In the genomic region with DNA sequence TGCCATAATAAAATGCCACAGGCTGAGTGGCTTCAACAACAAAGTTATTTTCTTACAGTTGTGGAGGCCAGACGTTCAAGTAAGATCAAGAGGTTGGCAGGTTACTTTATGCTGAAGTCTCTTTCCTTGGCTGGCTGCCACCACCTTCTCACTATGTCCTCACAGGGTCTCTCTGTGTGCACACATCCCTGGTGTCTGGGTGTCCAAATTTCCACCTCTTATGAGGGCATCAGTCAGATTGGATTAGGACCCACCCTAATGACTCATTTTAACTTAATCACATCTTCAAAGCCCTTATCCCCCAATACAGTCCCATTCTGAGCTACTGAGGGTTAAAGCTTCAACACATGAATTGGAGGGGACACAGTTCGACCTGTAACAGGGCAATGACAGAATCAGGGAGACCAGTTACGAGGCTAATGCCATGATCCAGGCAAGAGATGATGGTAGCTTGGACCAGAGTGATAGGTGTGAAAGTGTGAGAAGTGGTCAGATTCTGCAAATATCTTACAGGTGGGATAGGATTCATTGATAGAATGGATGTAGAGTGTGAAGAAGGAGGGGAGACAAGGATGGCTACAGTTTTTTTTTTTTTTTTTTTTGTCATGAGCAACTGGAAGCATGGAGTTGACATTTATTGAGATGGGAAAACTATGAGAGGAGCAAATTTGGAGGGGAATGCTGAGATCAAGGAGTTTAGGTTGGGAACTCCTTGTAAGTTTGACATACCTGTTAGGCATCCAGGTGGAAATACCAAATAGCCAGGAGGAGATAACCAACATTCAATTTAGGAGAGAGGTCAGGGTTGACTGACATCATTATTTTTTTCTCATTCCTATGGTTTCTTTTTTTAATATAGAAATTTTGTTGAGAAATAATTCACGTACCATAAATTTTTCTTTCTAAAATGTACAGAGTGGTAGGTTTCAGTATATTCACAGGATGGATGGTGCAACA, we compare ENCODE assay signal across 1 cellular context.
TF ChIP-seq lines count a peak whose summit lies in the region.

No MANE protein-coding gene starts in this region.

TF ChIP-seq in K562, 482 proteins besides CTCF, POLR2A, EP300 and RAD21 (continues in another document):
- TF ChIP-seq ZNF311 (CRISPR knock-in tag; IDR thresholded peaks at IDR 0.05) (0 out of 2 replicates have a peak, but pooled peaks have one; percentile 37), RBM25 (IDR thresholded peaks at IDR 0.05; ENCODE audit: low read depth, low read length, severe bottlenecking) (no peak), MCM3 (IDR thresholded peaks at IDR 0.05) (no peak), CCAR2 (IDR thresholded peaks at IDR 0.05; ENCODE audit: low read depth, low read length) (no peak), KDM1A (IDR thresholded peaks at IDR 0.05) (no peak), NFE2L1 (tag; IDR thresholded peaks at IDR 0.05; ENCODE audit: borderline replicate concordance, low read depth) (no peak), ZNF584 (CRISPR knock-in tag; IDR thresholded peaks at IDR 0.05; ENCODE audit: low read depth) (peak; percentile 42; the same call in 1 of the 2 replicates), TAF15 (IDR thresholded peaks at IDR 0.05; ENCODE audit: low read depth, low read length) (no peak), MCM5 (IDR thresholded peaks at IDR 0.05; ENCODE audit: low read depth) (no peak), ZBTB17 (CRISPR knock-in tag; IDR thresholded peaks at IDR 0.05) (no peak), ESRRA (IDR thresholded peaks at IDR 0.05; ENCODE audit: borderline replicate concordance, low read depth) (no peak), HMG20B (CRISPR knock-in tag; IDR thresholded peaks at IDR 0.05) (no peak), FUS (optimal IDR thresholded peaks at IDR 0.05; ENCODE audit: low read depth, low read length) (no peak), SETDB1 (IDR thresholded peaks at IDR 0.05; ENCODE audit: low read length) (no peak), ZKSCAN1 (IDR thresholded peaks at IDR 0.05; ENCODE audit: low read depth, low read length) (no peak), BACH1 (tag; IDR thresholded peaks at IDR 0.05) (peak; percentile 35; the same call in 1 of the 2 replicates), ZBTB1 (CRISPR knock-in tag; IDR thresholded peaks at IDR 0.05; ENCODE audit: borderline replicate concordance, low read depth) (no peak), LEF1 (IDR thresholded peaks at IDR 0.05) (no peak), SLC30A9 (CRISPR knock-in tag; IDR thresholded peaks at IDR 0.05) (no peak), RAD51 (IDR thresholded peaks at IDR 0.05; ENCODE audit: borderline replicate concordance, low read depth) (no peak), NR1H2 (CRISPR knock-in tag; IDR thresholded peaks at IDR 0.05) (no peak), DMBX1 (CRISPR knock-in tag; IDR thresholded peaks at IDR 0.05; ENCODE audit: borderline replicate concordance) (no peak), HDAC8 (tag; IDR thresholded peaks at IDR 0.05) (peak; percentile 11; the same call in 1 of the 2 replicates), GTF2E2 (tag; IDR thresholded peaks at IDR 0.05) (no peak), ZNF586 (CRISPR knock-in tag; conservative IDR thresholded peaks at IDR 0.05) (no peak), ZNF764 (CRISPR knock-in tag; IDR thresholded peaks at IDR 0.05; ENCODE audit: low read depth) (no peak), SRSF1 (IDR thresholded peaks at IDR 0.05; ENCODE audit: low read depth, low read length) (no peak), MCM2 (IDR thresholded peaks at IDR 0.05; ENCODE audit: low read depth) (no peak), ARNT (IDR thresholded peaks at IDR 0.05) (no peak), STAG1 (CRISPR knock-in tag; IDR thresholded peaks at IDR 0.05; ENCODE audit: borderline replicate concordance) (no peak), SMAD3 (CRISPR knock-in tag; conservative IDR thresholded peaks at IDR 0.05) (0 out of 2 replicates have a peak, but pooled peaks have one; percentile 23), ELF4 (CRISPR knock-in tag; IDR thresholded peaks at IDR 0.05) (no peak), RHOXF2B (CRISPR knock-in tag; conservative IDR thresholded peaks at IDR 0.05) (no peak), KLF6 (CRISPR knock-in tag; IDR thresholded peaks at IDR 0.05; ENCODE audit: borderline replicate concordance) (0 out of 2 replicates have a peak, but pooled peaks have one; percentile 23), ZNF77 (CRISPR knock-in tag; IDR thresholded peaks at IDR 0.05) (no peak), NR3C1 (CRISPR knock-in tag; IDR thresholded peaks at IDR 0.05) (no peak), U2AF2 (optimal IDR thresholded peaks at IDR 0.05; ENCODE audit: low read depth, low read length) (no peak), ZNF175 (CRISPR knock-in tag; IDR thresholded peaks at IDR 0.05; ENCODE audit: low read depth) (peak; percentile 48; the same call in 1 of the 2 replicates), GABPB2 (CRISPR knock-in tag; conservative IDR thresholded peaks at IDR 0.05) (no peak), TAF7 (tag; IDR thresholded peaks at IDR 0.05) (no peak), NR2C2 (CRISPR knock-in tag; IDR thresholded peaks at IDR 0.05) (no peak), NR2C2 (tag; IDR thresholded peaks at IDR 0.05) (peak; percentile 41; the same call in 1 of the 2 replicates), TBP (optimal IDR thresholded peaks at IDR 0.05; ENCODE audit: low read depth, low read length) (no peak), RFX1 (IDR thresholded peaks at IDR 0.05) (no peak), ZNF561 (CRISPR knock-in tag; conservative IDR thresholded peaks at IDR 0.05) (0 out of 2 replicates have a peak, but pooled peaks have one; percentile 48), ESRRB (CRISPR knock-in tag; IDR thresholded peaks at IDR 0.05; ENCODE audit: borderline replicate concordance) (no peak)
- TF ChIP-seq, protein P1, sequence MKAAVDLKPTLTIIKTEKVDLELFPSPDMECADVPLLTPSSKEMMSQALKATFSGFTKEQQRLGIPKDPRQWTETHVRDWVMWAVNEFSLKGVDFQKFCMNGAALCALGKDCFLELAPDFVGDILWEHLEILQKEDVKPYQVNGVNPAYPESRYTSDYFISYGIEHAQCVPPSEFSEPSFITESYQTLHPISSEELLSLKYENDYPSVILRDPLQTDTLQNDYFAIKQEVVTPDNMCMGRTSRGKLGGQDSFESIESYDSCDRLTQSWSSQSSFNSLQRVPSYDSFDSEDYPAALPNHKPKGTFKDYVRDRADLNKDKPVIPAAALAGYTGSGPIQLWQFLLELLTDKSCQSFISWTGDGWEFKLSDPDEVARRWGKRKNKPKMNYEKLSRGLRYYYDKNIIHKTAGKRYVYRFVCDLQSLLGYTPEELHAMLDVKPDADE (conservative IDR thresholded peaks at IDR 0.05; ENCODE audit: control insufficient read depth, low read depth, low read length): no peak
- TF ChIP-seq, protein P2, sequence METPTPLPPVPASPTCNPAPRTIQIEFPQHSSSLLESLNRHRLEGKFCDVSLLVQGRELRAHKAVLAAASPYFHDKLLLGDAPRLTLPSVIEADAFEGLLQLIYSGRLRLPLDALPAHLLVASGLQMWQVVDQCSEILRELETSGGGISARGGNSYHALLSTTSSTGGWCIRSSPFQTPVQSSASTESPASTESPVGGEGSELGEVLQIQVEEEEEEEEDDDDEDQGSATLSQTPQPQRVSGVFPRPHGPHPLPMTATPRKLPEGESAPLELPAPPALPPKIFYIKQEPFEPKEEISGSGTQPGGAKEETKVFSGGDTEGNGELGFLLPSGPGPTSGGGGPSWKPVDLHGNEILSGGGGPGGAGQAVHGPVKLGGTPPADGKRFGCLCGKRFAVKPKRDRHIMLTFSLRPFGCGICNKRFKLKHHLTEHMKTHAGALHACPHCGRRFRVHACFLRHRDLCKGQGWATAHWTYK (CRISPR knock-in tag; IDR thresholded peaks at IDR 0.05): peak; percentile 27; the same call in 1 of the 2 replicates
- TF ChIP-seq, protein P3, sequence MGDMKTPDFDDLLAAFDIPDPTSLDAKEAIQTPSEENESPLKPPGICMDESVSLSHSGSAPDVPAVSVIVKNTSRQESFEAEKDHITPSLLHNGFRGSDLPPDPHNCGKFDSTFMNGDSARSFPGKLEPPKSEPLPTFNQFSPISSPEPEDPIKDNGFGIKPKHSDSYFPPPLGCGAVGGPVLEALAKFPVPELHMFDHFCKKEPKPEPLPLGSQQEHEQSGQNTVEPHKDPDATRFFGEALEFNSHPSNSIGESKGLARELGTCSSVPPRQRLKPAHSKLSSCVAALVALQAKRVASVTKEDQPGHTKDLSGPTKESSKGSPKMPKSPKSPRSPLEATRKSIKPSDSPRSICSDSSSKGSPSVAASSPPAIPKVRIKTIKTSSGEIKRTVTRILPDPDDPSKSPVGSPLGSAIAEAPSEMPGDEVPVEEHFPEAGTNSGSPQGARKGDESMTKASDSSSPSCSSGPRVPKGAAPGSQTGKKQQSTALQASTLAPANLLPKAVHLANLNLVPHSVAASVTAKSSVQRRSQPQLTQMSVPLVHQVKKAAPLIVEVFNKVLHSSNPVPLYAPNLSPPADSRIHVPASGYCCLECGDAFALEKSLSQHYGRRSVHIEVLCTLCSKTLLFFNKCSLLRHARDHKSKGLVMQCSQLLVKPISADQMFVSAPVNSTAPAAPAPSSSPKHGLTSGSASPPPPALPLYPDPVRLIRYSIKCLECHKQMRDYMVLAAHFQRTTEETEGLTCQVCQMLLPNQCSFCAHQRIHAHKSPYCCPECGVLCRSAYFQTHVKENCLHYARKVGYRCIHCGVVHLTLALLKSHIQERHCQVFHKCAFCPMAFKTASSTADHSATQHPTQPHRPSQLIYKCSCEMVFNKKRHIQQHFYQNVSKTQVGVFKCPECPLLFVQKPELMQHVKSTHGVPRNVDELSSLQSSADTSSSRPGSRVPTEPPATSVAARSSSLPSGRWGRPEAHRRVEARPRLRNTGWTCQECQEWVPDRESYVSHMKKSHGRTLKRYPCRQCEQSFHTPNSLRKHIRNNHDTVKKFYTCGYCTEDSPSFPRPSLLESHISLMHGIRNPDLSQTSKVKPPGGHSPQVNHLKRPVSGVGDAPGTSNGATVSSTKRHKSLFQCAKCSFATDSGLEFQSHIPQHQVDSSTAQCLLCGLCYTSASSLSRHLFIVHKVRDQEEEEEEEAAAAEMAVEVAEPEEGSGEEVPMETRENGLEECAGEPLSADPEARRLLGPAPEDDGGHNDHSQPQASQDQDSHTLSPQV (IDR thresholded peaks at IDR 0.05): no peak
- TF ChIP-seq, protein P4, sequence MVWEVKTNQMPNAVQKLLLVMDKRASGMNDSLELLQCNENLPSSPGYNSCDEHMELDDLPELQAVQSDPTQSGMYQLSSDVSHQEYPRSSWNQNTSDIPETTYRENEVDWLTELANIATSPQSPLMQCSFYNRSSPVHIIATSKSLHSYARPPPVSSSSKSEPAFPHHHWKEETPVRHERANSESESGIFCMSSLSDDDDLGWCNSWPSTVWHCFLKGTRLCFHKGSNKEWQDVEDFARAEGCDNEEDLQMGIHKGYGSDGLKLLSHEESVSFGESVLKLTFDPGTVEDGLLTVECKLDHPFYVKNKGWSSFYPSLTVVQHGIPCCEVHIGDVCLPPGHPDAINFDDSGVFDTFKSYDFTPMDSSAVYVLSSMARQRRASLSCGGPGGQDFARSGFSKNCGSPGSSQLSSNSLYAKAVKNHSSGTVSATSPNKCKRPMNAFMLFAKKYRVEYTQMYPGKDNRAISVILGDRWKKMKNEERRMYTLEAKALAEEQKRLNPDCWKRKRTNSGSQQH (CRISPR knock-in tag; IDR thresholded peaks at IDR 0.05): peak; percentile 63; the same call in 1 of the 2 replicates
- TF ChIP-seq, protein P5, sequence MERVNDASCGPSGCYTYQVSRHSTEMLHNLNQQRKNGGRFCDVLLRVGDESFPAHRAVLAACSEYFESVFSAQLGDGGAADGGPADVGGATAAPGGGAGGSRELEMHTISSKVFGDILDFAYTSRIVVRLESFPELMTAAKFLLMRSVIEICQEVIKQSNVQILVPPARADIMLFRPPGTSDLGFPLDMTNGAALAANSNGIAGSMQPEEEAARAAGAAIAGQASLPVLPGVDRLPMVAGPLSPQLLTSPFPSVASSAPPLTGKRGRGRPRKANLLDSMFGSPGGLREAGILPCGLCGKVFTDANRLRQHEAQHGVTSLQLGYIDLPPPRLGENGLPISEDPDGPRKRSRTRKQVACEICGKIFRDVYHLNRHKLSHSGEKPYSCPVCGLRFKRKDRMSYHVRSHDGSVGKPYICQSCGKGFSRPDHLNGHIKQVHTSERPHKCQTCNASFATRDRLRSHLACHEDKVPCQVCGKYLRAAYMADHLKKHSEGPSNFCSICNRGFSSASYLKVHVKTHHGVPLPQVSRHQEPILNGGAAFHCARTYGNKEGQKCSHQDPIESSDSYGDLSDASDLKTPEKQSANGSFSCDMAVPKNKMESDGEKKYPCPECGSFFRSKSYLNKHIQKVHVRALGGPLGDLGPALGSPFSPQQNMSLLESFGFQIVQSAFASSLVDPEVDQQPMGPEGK (CRISPR knock-in tag; IDR thresholded peaks at IDR 0.05; ENCODE audit: borderline replicate concordance): no peak
- TF ChIP-seq, protein P6, sequence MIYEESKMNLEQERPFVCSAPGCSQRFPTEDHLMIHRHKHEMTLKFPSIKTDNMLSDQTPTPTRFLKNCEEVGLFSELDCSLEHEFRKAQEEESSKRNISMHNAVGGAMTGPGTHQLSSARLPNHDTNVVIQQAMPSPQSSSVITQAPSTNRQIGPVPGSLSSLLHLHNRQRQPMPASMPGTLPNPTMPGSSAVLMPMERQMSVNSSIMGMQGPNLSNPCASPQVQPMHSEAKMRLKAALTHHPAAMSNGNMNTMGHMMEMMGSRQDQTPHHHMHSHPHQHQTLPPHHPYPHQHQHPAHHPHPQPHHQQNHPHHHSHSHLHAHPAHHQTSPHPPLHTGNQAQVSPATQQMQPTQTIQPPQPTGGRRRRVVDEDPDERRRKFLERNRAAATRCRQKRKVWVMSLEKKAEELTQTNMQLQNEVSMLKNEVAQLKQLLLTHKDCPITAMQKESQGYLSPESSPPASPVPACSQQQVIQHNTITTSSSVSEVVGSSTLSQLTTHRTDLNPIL (CRISPR knock-in tag; IDR thresholded peaks at IDR 0.05): no peak
- TF ChIP-seq, protein P7, sequence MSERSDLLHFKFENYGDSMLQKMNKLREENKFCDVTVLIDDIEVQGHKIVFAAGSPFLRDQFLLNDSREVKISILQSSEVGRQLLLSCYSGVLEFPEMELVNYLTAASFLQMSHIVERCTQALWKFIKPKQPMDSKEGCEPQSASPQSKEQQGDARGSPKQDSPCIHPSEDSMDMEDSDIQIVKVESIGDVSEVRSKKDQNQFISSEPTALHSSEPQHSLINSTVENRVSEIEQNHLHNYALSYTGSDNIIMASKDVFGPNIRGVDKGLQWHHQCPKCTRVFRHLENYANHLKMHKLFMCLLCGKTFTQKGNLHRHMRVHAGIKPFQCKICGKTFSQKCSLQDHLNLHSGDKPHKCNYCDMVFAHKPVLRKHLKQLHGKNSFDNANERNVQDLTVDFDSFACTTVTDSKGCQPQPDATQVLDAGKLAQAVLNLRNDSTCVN (CRISPR knock-in tag; IDR thresholded peaks at IDR 0.05): peak; percentile 68; the same call in 1 of the 2 replicates
- TF ChIP-seq, protein P8, sequence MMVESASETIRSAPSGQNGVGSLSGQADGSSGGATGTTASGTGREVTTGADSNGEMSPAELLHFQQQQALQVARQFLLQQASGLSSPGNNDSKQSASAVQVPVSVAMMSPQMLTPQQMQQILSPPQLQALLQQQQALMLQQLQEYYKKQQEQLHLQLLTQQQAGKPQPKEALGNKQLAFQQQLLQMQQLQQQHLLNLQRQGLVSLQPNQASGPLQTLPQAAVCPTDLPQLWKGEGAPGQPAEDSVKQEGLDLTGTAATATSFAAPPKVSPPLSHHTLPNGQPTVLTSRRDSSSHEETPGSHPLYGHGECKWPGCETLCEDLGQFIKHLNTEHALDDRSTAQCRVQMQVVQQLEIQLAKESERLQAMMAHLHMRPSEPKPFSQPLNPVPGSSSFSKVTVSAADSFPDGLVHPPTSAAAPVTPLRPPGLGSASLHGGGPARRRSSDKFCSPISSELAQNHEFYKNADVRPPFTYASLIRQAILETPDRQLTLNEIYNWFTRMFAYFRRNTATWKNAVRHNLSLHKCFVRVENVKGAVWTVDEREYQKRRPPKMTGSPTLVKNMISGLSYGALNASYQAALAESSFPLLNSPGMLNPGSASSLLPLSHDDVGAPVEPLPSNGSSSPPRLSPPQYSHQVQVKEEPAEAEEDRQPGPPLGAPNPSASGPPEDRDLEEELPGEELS (CRISPR knock-in tag; IDR thresholded peaks at IDR 0.05; ENCODE audit: borderline replicate concordance): no peak
